In genomic region chr1:25041869-25042268, GRCh38 we compare ENCODE assay signal across 37 cellular contexts.
"Had no signal": no experiment of that assay in that cellular context is flagged by ENCODE, and none has a peak within 500 bp of the region (broad histone marks: within the 10 kb centered on the region; RNA-seq: fewer than 3 reads in every experiment).

No MANE protein-coding gene starts in this region.

- H3K4me3 ChIP-seq: adrenal gland, body of pancreas, coronary artery, dorsolateral prefrontal cortex, esophagus muscularis mucosa, gastrocnemius medialis, heart left ventricle had no signal

- DNase-seq: activated B cell treated with CpG ODN at 0.5 μM for 24 hours; activated CD4-positive, alpha-beta memory T cell treated with anti-CD3 and anti-CD28 coated beads for 36 hours; activated CD4-positive, alpha-beta T cell treated with anti-CD3 and anti-CD28 coated beads for 36 hours; activated CD4-positive, alpha-beta T cell treated with anti-CD3 and anti-CD28 coated beads, Interleukin-2, amount 10 ng/mL, durations not matched to agents 24 days and 14 days; activated CD4-positive, CD25-positive, alpha-beta regulatory T cell treated with anti-CD3 and anti-CD28 coated beads, Interleukin-2, amount 50 U/mL, for 72 hours; activated CD8-positive, alpha-beta memory T cell treated with anti-CD3 and anti-CD28 coated beads, Interleukin-2, amount 10 ng/mL, durations not matched to agents 7 days and 5 days; activated CD8-positive, alpha-beta memory T cell treated with anti-CD3 and anti-CD28 coated beads, Interleukin-2, amount 50 U/mL, for 4 hours; activated CD8-positive, alpha-beta T cell treated with anti-CD3 and anti-CD28 coated beads, Interleukin-2, amount 10 ng/mL, durations not matched to agents 7 days and 5 days; activated effector memory CD4-positive, alpha-beta T cell treated with anti-CD3 and anti-CD28 coated beads, Interleukin-2, amount 50 U/mL, for 16 hours; activated naive CD4-positive, alpha-beta T cell treated with anti-CD3 and anti-CD28 coated beads for 36 hours; activated naive CD8-positive, alpha-beta T cell treated with anti-CD3 and anti-CD28 coated beads for 36 hours; activated naive CD8-positive, alpha-beta T cell treated with anti-CD3 and anti-CD28 coated beads, Interleukin-2, amount 50 U/mL, for 24 hours; activated T-cell treated with anti-CD3 and anti-CD28 coated beads, Interleukin-2, amount 50 U/mL, for 1 hour; activated T-cell treated with anti-CD3 and anti-CD28 coated beads, Interleukin-2, amount 50 U/mL, for 48 hours; adrenal gland; amygdala; aorta; body of pancreas; caudate nucleus; cerebellar nuclear complex; dorsolateral prefrontal cortex; effector memory CD4-positive, alpha-beta T cell; erythroblast; gastrocnemius medialis; glutamatergic neuron; T-cell; T-helper 9 cell; WERI-Rb-1 had no signal

- H3K27ac ChIP-seq: adrenal gland, body of pancreas, coronary artery, dorsolateral prefrontal cortex, esophagus muscularis mucosa, foreskin keratinocyte, gastrocnemius medialis, heart left ventricle, WERI-Rb-1 had no signal

- ATAC-seq: activated CD4-positive, alpha-beta T cell treated with anti-CD3 and anti-CD28 coated beads for 36 hours; activated CD8-positive, alpha-beta T cell treated with anti-CD3 and anti-CD28 coated beads, Interleukin-2, amount 10 ng/mL, durations not matched to agents 7 days and 5 days; activated naive CD8-positive, alpha-beta T cell treated with anti-CD3 and anti-CD28 coated beads, Interleukin-2, amount 50 U/mL, for 24 hours; body of pancreas; gastrocnemius medialis; heart left ventricle had no signal

- H3K9me3 ChIP-seq: adrenal gland, body of pancreas, esophagus muscularis mucosa, gastrocnemius medialis had no signal

- H3K27me3 Mint-ChIP-seq: activated B cell treated with CpG ODN at 0.5 μM for 24 hours; activated naive CD4-positive, alpha-beta T cell treated with anti-CD3 and anti-CD28 coated beads, Interleukin-2, amount 50 U/mL, for 24 hours; activated naive CD8-positive, alpha-beta T cell treated with anti-CD3 and anti-CD28 coated beads for 36 hours; activated naive CD8-positive, alpha-beta T cell treated with anti-CD3 and anti-CD28 coated beads, Interleukin-2, amount 50 U/mL, for 24 hours; T-cell had no signal

- H3K27ac Mint-ChIP-seq: activated B cell treated with CpG ODN at 0.5 μM for 24 hours; activated CD4-positive, alpha-beta memory T cell treated with anti-CD3 and anti-CD28 coated beads for 36 hours; activated CD4-positive, alpha-beta T cell treated with anti-CD3 and anti-CD28 coated beads for 36 hours; activated CD4-positive, alpha-beta T cell treated with anti-CD3 and anti-CD28 coated beads, Interleukin-2, amount 10 ng/mL, durations not matched to agents 24 days and 14 days; activated CD8-positive, alpha-beta memory T cell treated with anti-CD3 and anti-CD28 coated beads, Interleukin-2, amount 10 ng/mL, durations not matched to agents 7 days and 5 days; activated CD8-positive, alpha-beta T cell treated with anti-CD3 and anti-CD28 coated beads, Interleukin-2, amount 10 ng/mL, durations not matched to agents 7 days and 5 days; activated naive CD4-positive, alpha-beta T cell treated with anti-CD3 and anti-CD28 coated beads for 36 hours; activated naive CD4-positive, alpha-beta T cell treated with anti-CD3 and anti-CD28 coated beads, Interleukin-2, amount 50 U/mL, for 24 hours; activated naive CD8-positive, alpha-beta T cell treated with anti-CD3 and anti-CD28 coated beads for 36 hours; activated naive CD8-positive, alpha-beta T cell treated with anti-CD3 and anti-CD28 coated beads, Interleukin-2, amount 50 U/mL, for 24 hours; activated T-helper 1 cell treated with anti-CD3 and anti-CD28 coated beads, Interleukin-12 subunit alpha, Interleukin-12 subunit beta, Interleukin-2, Interleukin-4 antibody, amounts not matched to agents 30 ng/mL and 10 ng/mL and 1 ng/mL, durations not matched to agents 14 hours and 24 hours and 36 hours; activated T-helper 2 cell treated with anti-CD3 and anti-CD28 coated beads, Interferon-gamma antibody, Interleukin-2, Interleukin-4, amounts not matched to agents 10 μg/mL and 5 μg/mL and 100 μg/mL, durations not matched to agents 14 hours and 24 hours and 36 hours; dendritic cell treated with granulocyte-macrophage colony-stimulating factor and Interleukin-4, amounts not matched to agents 40 ng/mL and 50 ng/mL, for 4 days; T-cell; T-helper 1 cell treated with Interleukin-12 subunit alpha and Interleukin-12 subunit beta and Interleukin-4 antibody, amounts not matched to agents 30 μg/mL and 1 μg/mL, for 36 hours had no signal

- H3K4me1 ChIP-seq: adrenal gland, esophagus muscularis mucosa, foreskin keratinocyte, gastrocnemius medialis had no signal

- H3K36me3 ChIP-seq: adrenal gland, esophagus muscularis mucosa, gastrocnemius medialis, heart left ventricle, WERI-Rb-1 had no signal

- H3K36me3 Mint-ChIP-seq: activated CD4-positive, alpha-beta memory T cell treated with anti-CD3 and anti-CD28 coated beads for 36 hours; activated naive CD4-positive, alpha-beta T cell treated with anti-CD3 and anti-CD28 coated beads, Interleukin-2, amount 50 U/mL, for 24 hours; T-cell had no signal

- H3K4me3 Mint-ChIP-seq: activated B cell treated with CpG ODN at 0.5 μM for 24 hours; activated CD4-positive, alpha-beta memory T cell treated with anti-CD3 and anti-CD28 coated beads for 36 hours; activated CD4-positive, alpha-beta T cell treated with anti-CD3 and anti-CD28 coated beads for 36 hours; activated CD4-positive, alpha-beta T cell treated with anti-CD3 and anti-CD28 coated beads, Interleukin-2, amount 10 ng/mL, durations not matched to agents 24 days and 14 days; activated CD8-positive, alpha-beta memory T cell treated with anti-CD3 and anti-CD28 coated beads, Interleukin-2, amount 10 ng/mL, durations not matched to agents 7 days and 5 days; activated CD8-positive, alpha-beta T cell treated with anti-CD3 and anti-CD28 coated beads, Interleukin-2, amount 10 ng/mL, durations not matched to agents 7 days and 5 days; activated naive CD4-positive, alpha-beta T cell treated with anti-CD3 and anti-CD28 coated beads for 36 hours; activated naive CD4-positive, alpha-beta T cell treated with anti-CD3 and anti-CD28 coated beads, Interleukin-2, amount 50 U/mL, for 24 hours; activated naive CD8-positive, alpha-beta T cell treated with anti-CD3 and anti-CD28 coated beads for 36 hours; activated naive CD8-positive, alpha-beta T cell treated with anti-CD3 and anti-CD28 coated beads, Interleukin-2, amount 50 U/mL, for 24 hours; activated T-helper 1 cell treated with anti-CD3 and anti-CD28 coated beads, Interleukin-12 subunit alpha, Interleukin-12 subunit beta, Interleukin-2, Interleukin-4 antibody, amounts not matched to agents 30 ng/mL and 10 ng/mL and 1 ng/mL, durations not matched to agents 14 hours and 24 hours and 36 hours; dendritic cell treated with granulocyte-macrophage colony-stimulating factor and Interleukin-4, amounts not matched to agents 40 ng/mL and 50 ng/mL, for 4 days; T-cell; T-helper 1 cell treated with Interleukin-12 subunit alpha and Interleukin-12 subunit beta and Interleukin-4 antibody, amounts not matched to agents 30 μg/mL and 1 μg/mL, for 36 hours had no signal

- H3K9me3 Mint-ChIP-seq: activated B cell treated with CpG ODN at 0.5 μM for 24 hours; activated CD4-positive, alpha-beta T cell treated with anti-CD3 and anti-CD28 coated beads, Interleukin-2, amount 10 ng/mL, durations not matched to agents 24 days and 14 days; activated naive CD4-positive, alpha-beta T cell treated with anti-CD3 and anti-CD28 coated beads for 36 hours; activated naive CD4-positive, alpha-beta T cell treated with anti-CD3 and anti-CD28 coated beads, Interleukin-2, amount 50 U/mL, for 24 hours; activated naive CD8-positive, alpha-beta T cell treated with anti-CD3 and anti-CD28 coated beads, Interleukin-2, amount 50 U/mL, for 24 hours; activated T-helper 1 cell treated with anti-CD3 and anti-CD28 coated beads, Interleukin-12 subunit alpha, Interleukin-12 subunit beta, Interleukin-2, Interleukin-4 antibody, amounts not matched to agents 30 ng/mL and 10 ng/mL and 1 ng/mL, durations not matched to agents 14 hours and 24 hours and 36 hours; activated T-helper 2 cell treated with anti-CD3 and anti-CD28 coated beads, Interferon-gamma antibody, Interleukin-2, Interleukin-4, amounts not matched to agents 10 μg/mL and 5 μg/mL and 100 μg/mL, durations not matched to agents 14 hours and 24 hours and 36 hours; dendritic cell treated with granulocyte-macrophage colony-stimulating factor and Interleukin-4, amounts not matched to agents 40 ng/mL and 50 ng/mL, for 4 days; T-cell; T-helper 1 cell treated with Interleukin-12 subunit alpha and Interleukin-12 subunit beta and Interleukin-4 antibody, amounts not matched to agents 30 μg/mL and 1 μg/mL, for 36 hours had no signal

- H3K27me3 ChIP-seq: body of pancreas, gastrocnemius medialis had no signal
